In the genomic region with DNA sequence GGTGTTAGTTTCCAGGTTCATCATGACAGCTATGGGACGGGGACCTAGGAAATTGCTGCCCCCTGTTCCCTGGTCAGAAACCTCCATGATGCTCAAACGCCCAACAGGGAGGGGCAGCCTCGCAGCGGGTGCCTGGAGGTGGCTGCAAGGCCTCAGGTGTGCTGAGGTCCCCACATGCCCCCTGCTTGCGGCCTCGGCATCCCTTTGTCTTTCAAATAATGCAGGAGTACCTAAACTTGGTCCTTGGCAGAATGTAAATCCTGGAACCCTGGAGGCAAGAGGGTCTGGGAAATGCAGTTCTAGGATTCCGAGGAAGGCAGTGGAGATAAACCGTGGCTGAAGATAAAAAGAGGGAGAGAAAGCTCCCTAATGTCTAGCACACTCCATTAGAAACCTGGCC, we compare ENCODE assay signal across 1 cellular context.
TF ChIP-seq lines count a peak whose summit lies in the region.

No MANE protein-coding gene starts in this region.

TF ChIP-seq in WTC11, 78 proteins besides CTCF, POLR2A, EP300 and RAD21 (continued from another document and continues in another):
- TF ChIP-seq, protein P1, sequence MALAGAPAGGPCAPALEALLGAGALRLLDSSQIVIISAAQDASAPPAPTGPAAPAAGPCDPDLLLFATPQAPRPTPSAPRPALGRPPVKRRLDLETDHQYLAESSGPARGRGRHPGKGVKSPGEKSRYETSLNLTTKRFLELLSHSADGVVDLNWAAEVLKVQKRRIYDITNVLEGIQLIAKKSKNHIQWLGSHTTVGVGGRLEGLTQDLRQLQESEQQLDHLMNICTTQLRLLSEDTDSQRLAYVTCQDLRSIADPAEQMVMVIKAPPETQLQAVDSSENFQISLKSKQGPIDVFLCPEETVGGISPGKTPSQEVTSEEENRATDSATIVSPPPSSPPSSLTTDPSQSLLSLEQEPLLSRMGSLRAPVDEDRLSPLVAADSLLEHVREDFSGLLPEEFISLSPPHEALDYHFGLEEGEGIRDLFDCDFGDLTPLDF (CRISPR knock-in tag; IDR thresholded peaks at IDR 0.05): no peak
- TF ChIP-seq ARID4B (CRISPR knock-in tag; IDR thresholded peaks at IDR 0.05; ENCODE audit: borderline replicate concordance) (no peak), HMGA2 (CRISPR knock-in tag; IDR thresholded peaks at IDR 0.05) (no peak), NR2C2 (CRISPR knock-in tag; IDR thresholded peaks at IDR 0.05) (no peak), TCF7 (CRISPR knock-in tag; IDR thresholded peaks at IDR 0.05; ENCODE audit: low read depth) (no peak), JUN (CRISPR knock-in tag; IDR thresholded peaks at IDR 0.05) (no peak), MLX (CRISPR knock-in tag; IDR thresholded peaks at IDR 0.05) (no peak), FOXP1 (CRISPR knock-in tag; IDR thresholded peaks at IDR 0.05; ENCODE audit: borderline replicate concordance) (no peak), TEAD4 (CRISPR knock-in tag; IDR thresholded peaks at IDR 0.05) (no peak), SOX15 (CRISPR knock-in tag; IDR thresholded peaks at IDR 0.05) (no peak), AR (CRISPR knock-in tag; IDR thresholded peaks at IDR 0.05) (no peak), ZNF138 (CRISPR knock-in tag; conservative IDR thresholded peaks at IDR 0.05) (no peak), CREB1 (CRISPR knock-in tag; IDR thresholded peaks at IDR 0.05) (no peak), USF1 (CRISPR knock-in tag; IDR thresholded peaks at IDR 0.05) (no peak), ZNF416 (CRISPR knock-in tag; IDR thresholded peaks at IDR 0.05) (no peak), ELF4 (CRISPR knock-in tag; IDR thresholded peaks at IDR 0.05; ENCODE audit: low read depth) (no peak), MYBL2 (CRISPR knock-in tag; IDR thresholded peaks at IDR 0.05) (peak; percentile 59; the same call in 1 of the 2 replicates), ATF1 (CRISPR knock-in tag; IDR thresholded peaks at IDR 0.05) (no peak), PRRX2 (CRISPR knock-in tag; IDR thresholded peaks at IDR 0.05) (no peak), ETV6 (CRISPR knock-in tag; IDR thresholded peaks at IDR 0.05) (peak; percentile 79; the same call in 1 of the 2 replicates)
- TF ChIP-seq, protein P2, sequence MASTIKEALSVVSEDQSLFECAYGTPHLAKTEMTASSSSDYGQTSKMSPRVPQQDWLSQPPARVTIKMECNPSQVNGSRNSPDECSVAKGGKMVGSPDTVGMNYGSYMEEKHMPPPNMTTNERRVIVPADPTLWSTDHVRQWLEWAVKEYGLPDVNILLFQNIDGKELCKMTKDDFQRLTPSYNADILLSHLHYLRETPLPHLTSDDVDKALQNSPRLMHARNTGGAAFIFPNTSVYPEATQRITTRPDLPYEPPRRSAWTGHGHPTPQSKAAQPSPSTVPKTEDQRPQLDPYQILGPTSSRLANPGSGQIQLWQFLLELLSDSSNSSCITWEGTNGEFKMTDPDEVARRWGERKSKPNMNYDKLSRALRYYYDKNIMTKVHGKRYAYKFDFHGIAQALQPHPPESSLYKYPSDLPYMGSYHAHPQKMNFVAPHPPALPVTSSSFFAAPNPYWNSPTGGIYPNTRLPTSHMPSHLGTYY (CRISPR knock-in tag; IDR thresholded peaks at IDR 0.05): no peak
- TF ChIP-seq, protein P3, sequence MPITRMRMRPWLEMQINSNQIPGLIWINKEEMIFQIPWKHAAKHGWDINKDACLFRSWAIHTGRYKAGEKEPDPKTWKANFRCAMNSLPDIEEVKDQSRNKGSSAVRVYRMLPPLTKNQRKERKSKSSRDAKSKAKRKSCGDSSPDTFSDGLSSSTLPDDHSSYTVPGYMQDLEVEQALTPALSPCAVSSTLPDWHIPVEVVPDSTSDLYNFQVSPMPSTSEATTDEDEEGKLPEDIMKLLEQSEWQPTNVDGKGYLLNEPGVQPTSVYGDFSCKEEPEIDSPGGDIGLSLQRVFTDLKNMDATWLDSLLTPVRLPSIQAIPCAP (CRISPR knock-in tag; IDR thresholded peaks at IDR 0.05): no peak
- TF ChIP-seq, protein P4, sequence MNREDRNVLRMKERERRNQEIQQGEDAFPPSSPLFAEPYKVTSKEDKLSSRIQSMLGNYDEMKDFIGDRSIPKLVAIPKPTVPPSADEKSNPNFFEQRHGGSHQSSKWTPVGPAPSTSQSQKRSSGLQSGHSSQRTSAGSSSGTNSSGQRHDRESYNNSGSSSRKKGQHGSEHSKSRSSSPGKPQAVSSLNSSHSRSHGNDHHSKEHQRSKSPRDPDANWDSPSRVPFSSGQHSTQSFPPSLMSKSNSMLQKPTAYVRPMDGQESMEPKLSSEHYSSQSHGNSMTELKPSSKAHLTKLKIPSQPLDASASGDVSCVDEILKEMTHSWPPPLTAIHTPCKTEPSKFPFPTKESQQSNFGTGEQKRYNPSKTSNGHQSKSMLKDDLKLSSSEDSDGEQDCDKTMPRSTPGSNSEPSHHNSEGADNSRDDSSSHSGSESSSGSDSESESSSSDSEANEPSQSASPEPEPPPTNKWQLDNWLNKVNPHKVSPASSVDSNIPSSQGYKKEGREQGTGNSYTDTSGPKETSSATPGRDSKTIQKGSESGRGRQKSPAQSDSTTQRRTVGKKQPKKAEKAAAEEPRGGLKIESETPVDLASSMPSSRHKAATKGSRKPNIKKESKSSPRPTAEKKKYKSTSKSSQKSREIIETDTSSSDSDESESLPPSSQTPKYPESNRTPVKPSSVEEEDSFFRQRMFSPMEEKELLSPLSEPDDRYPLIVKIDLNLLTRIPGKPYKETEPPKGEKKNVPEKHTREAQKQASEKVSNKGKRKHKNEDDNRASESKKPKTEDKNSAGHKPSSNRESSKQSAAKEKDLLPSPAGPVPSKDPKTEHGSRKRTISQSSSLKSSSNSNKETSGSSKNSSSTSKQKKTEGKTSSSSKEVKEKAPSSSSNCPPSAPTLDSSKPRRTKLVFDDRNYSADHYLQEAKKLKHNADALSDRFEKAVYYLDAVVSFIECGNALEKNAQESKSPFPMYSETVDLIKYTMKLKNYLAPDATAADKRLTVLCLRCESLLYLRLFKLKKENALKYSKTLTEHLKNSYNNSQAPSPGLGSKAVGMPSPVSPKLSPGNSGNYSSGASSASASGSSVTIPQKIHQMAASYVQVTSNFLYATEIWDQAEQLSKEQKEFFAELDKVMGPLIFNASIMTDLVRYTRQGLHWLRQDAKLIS (CRISPR knock-in tag; IDR thresholded peaks at IDR 0.05; ENCODE audit: borderline replicate concordance): no peak
- TF ChIP-seq, protein P5, sequence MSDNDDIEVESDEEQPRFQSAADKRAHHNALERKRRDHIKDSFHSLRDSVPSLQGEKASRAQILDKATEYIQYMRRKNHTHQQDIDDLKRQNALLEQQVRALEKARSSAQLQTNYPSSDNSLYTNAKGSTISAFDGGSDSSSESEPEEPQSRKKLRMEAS (CRISPR knock-in tag; IDR thresholded peaks at IDR 0.05): no peak; the same call in 1 of the 2 replicates
- TF ChIP-seq, protein P6, sequence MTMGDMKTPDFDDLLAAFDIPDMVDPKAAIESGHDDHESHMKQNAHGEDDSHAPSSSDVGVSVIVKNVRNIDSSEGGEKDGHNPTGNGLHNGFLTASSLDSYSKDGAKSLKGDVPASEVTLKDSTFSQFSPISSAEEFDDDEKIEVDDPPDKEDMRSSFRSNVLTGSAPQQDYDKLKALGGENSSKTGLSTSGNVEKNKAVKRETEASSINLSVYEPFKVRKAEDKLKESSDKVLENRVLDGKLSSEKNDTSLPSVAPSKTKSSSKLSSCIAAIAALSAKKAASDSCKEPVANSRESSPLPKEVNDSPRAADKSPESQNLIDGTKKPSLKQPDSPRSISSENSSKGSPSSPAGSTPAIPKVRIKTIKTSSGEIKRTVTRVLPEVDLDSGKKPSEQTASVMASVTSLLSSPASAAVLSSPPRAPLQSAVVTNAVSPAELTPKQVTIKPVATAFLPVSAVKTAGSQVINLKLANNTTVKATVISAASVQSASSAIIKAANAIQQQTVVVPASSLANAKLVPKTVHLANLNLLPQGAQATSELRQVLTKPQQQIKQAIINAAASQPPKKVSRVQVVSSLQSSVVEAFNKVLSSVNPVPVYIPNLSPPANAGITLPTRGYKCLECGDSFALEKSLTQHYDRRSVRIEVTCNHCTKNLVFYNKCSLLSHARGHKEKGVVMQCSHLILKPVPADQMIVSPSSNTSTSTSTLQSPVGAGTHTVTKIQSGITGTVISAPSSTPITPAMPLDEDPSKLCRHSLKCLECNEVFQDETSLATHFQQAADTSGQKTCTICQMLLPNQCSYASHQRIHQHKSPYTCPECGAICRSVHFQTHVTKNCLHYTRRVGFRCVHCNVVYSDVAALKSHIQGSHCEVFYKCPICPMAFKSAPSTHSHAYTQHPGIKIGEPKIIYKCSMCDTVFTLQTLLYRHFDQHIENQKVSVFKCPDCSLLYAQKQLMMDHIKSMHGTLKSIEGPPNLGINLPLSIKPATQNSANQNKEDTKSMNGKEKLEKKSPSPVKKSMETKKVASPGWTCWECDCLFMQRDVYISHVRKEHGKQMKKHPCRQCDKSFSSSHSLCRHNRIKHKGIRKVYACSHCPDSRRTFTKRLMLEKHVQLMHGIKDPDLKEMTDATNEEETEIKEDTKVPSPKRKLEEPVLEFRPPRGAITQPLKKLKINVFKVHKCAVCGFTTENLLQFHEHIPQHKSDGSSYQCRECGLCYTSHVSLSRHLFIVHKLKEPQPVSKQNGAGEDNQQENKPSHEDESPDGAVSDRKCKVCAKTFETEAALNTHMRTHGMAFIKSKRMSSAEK (CRISPR knock-in tag; IDR thresholded peaks at IDR 0.05; ENCODE audit: borderline replicate concordance): no peak
- TF ChIP-seq, protein P7, sequence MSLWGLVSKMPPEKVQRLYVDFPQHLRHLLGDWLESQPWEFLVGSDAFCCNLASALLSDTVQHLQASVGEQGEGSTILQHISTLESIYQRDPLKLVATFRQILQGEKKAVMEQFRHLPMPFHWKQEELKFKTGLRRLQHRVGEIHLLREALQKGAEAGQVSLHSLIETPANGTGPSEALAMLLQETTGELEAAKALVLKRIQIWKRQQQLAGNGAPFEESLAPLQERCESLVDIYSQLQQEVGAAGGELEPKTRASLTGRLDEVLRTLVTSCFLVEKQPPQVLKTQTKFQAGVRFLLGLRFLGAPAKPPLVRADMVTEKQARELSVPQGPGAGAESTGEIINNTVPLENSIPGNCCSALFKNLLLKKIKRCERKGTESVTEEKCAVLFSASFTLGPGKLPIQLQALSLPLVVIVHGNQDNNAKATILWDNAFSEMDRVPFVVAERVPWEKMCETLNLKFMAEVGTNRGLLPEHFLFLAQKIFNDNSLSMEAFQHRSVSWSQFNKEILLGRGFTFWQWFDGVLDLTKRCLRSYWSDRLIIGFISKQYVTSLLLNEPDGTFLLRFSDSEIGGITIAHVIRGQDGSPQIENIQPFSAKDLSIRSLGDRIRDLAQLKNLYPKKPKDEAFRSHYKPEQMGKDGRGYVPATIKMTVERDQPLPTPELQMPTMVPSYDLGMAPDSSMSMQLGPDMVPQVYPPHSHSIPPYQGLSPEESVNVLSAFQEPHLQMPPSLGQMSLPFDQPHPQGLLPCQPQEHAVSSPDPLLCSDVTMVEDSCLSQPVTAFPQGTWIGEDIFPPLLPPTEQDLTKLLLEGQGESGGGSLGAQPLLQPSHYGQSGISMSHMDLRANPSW (CRISPR knock-in tag; conservative IDR thresholded peaks at IDR 0.05; ENCODE audit: low read depth): no peak
